In genomic region chr18:63159590-63159989, GRCh38 we compare ENCODE assay signal across 12 cellular contexts.
DNase-seq lines count a peak whose midpoint lies in the region; ATAC-seq and TF ChIP-seq lines count a peak whose summit lies in the region.
"Had no signal": no experiment of that assay in that cellular context is flagged by ENCODE, and none has a peak within 500 bp of the region (broad histone marks: within the 10 kb centered on the region; RNA-seq: fewer than 3 reads in every experiment).

No MANE protein-coding gene starts in this region.

- H3K9me3 Mint-ChIP-seq in activated T-cell treated with anti-CD3 and anti-CD28 coated beads, Interleukin-2, amount 50 U/mL, for 72 hours = no peaks in the 10 kb centered on the region
- H3K9me3 Mint-ChIP-seq in natural killer cell (peaks cover 0 to 2% of the 10 kb centered on the region in 2 donors), neural progenitor cell (no peaks in the 10 kb centered on the region)

- TF ChIP-seq CTCF in DND-41 (IDR thresholded peaks at IDR 0.05; ENCODE audit: borderline replicate concordance, extremely low read depth, low read length, poor library complexity, severe bottlenecking) (no peak), natural killer cell (IDR thresholded peaks at IDR 0.05) (no peak), neural progenitor cell (IDR thresholded peaks at IDR 0.05) (no peak)

- intact Hi-C loops in natural killer cell (cut with micrococcal nuclease) = no loop called here

- H3K27me3 ChIP-seq in DND-41 (ENCODE audit: insufficient read depth, low read length, poor library complexity) (no peaks in the 10 kb centered on the region), neural progenitor cell (no peaks in the 10 kb centered on the region)
- H3K27me3 ChIP-seq: neutrophil had no signal

- H2AFZ ChIP-seq in DND-41 (ENCODE audit: low read depth, low read length) (no peak overlapping the region), neural progenitor cell (replicated peaks) (no peak overlapping the region)

- H3K4me2 ChIP-seq in DND-41 (ENCODE audit: insufficient read depth, low read length) (no peak overlapping the region), neural progenitor cell (no peak overlapping the region)

- H3K27me3 Mint-ChIP-seq in activated T-cell treated with anti-CD3 and anti-CD28 coated beads, Interleukin-2, amount 50 U/mL, for 72 hours (ENCODE audit: low read depth) = no peaks in the 10 kb centered on the region
- H3K27me3 Mint-ChIP-seq in natural killer cell (ENCODE audit: low read depth in 2 of 2) = no peaks in the 10 kb centered on the region
- peaks cover 5% of the 10 kb centered on the region for H3K27me3 Mint-ChIP-seq in neural progenitor cell (ENCODE audit: insufficient read depth, low read depth)

- H3K4me3 ChIP-seq in DND-41 (ENCODE audit: low read depth in 1 of 2, low read length in 2 of 2) = no peak overlapping the region
- H3K4me3 ChIP-seq in neural progenitor cell = no peak overlapping the region

- H3K36me3 ChIP-seq in DND-41 (ENCODE audit: insufficient read depth, low read length) = peaks cover 17% of the 10 kb centered on the region; the same call in 1 of the 2 replicates
- no peaks in the 10 kb centered on the region for H3K36me3 ChIP-seq in neural progenitor cell
- H3K36me3 ChIP-seq: neutrophil had no signal

- peak overlapping the region; percentile 70 to 96 for H3K4me3 Mint-ChIP-seq in activated T-cell treated with anti-CD3 and anti-CD28 coated beads, Interleukin-2, amount 50 U/mL, for 72 hours
- no peak overlapping the region for H3K4me3 Mint-ChIP-seq in natural killer cell
- no peak overlapping the region for H3K4me3 Mint-ChIP-seq in neural progenitor cell

- peak overlapping the region; percentile 98 for H3K27ac Mint-ChIP-seq in activated T-cell treated with anti-CD3 and anti-CD28 coated beads, Interleukin-2, amount 50 U/mL, for 72 hours
- H3K27ac Mint-ChIP-seq in natural killer cell (peak overlapping the region; percentile 93 to 96), neural progenitor cell (no peak overlapping the region)

- H3K9ac ChIP-seq in DND-41 (ENCODE audit: low read depth, low read length) (no peak overlapping the region), neural progenitor cell (no peak overlapping the region)

- H3K27ac ChIP-seq in DND-41 (ENCODE audit: low read length) (peak overlapping the region; percentile 42), neural progenitor cell (no peak overlapping the region)
- H3K27ac ChIP-seq: neutrophil had no signal

- no peak for DNase-seq in DND-41
- DNase-seq in activated T-cell treated with anti-CD3 and anti-CD28 coated beads, Interleukin-2, amount 50 U/mL, for 72 hours = peak; percentile 70 to 75
- DNase-seq in natural killer cell = no peak
- no peak for DNase-seq in NCI-H2196 treated with DMSO at 0.1 percent for 48 hours (lab: John Stamatoyannopoulos, UW; ENCODE audit: unreplicated experiment)
- no peak for DNase-seq in neural progenitor cell (ENCODE audit: low spot score)
- no peak for DNase-seq in NCI-H82 treated with DMSO at 0.1 percent for 48 hours (lab: John Stamatoyannopoulos, UW; ENCODE audit: unreplicated experiment)
- DNase-seq: COR-L47, Kasumi-1, NCI-H2227 treated with DMSO at 0.1 percent for 48 hours had no signal

- peaks cover 100% of the 10 kb centered on the region for H3K4me1 Mint-ChIP-seq in activated T-cell treated with anti-CD3 and anti-CD28 coated beads, Interleukin-2, amount 50 U/mL, for 72 hours (ENCODE audit: low read depth)
- H3K4me1 Mint-ChIP-seq in natural killer cell (peaks cover 77 to 81% of the 10 kb centered on the region in 2 donors), neural progenitor cell (peaks cover 35% of the 10 kb centered on the region)

- no peaks in the 10 kb centered on the region for H3K9me3 ChIP-seq in DND-41 (ENCODE audit: insufficient read depth, low read length, severe bottlenecking)
- H3K9me3 ChIP-seq in neural progenitor cell (ENCODE audit: low read depth) = no peaks in the 10 kb centered on the region
- H3K9me3 ChIP-seq: neutrophil had no signal

- H3K4me1 ChIP-seq in DND-41 (ENCODE audit: insufficient read depth, low read length) (peaks cover 32% of the 10 kb centered on the region), neural progenitor cell (no peaks in the 10 kb centered on the region)

- no peaks in the 10 kb centered on the region for H3F3A ChIP-seq in neural progenitor cell (ENCODE audit: low read depth)

- H3K79me2 ChIP-seq in DND-41 (ENCODE audit: insufficient read depth, low read length) (peaks cover 98% of the 10 kb centered on the region), neural progenitor cell (ENCODE audit: low read depth) (no peaks in the 10 kb centered on the region)

- no peak for ATAC-seq in DND-41 (ENCODE audit: insufficient read depth, low read depth)
- peak; percentile 6 for ATAC-seq in GM21619 (IDR thresholded peaks at IDR 0.05; ENCODE audit: unreplicated experiment)
- peak in 1 of 2 donors; percentile 3 for ATAC-seq in activated T-cell treated with anti-CD3 and anti-CD28 coated beads, Interleukin-2, amount 50 U/mL, for 72 hours (replicated peaks in 1 of 2)
- no peak for ATAC-seq in natural killer cell
- ATAC-seq in HG03520 (IDR thresholded peaks at IDR 0.05; ENCODE audit: unreplicated experiment) = no peak

- peaks cover 4 to 22% of the 10 kb centered on the region in 2 donors for H3K36me3 Mint-ChIP-seq in activated T-cell treated with anti-CD3 and anti-CD28 coated beads, Interleukin-2, amount 50 U/mL, for 72 hours (ENCODE audit: insufficient read depth in 2 of 2)
- H3K36me3 Mint-ChIP-seq in natural killer cell = no peaks in the 10 kb centered on the region
- H3K36me3 Mint-ChIP-seq in neural progenitor cell = no peaks in the 10 kb centered on the region

- peaks cover 28% of the 10 kb centered on the region for H4K20me1 ChIP-seq in DND-41 (ENCODE audit: insufficient read depth, low read length)
- no peaks in the 10 kb centered on the region for H4K20me1 ChIP-seq in neural progenitor cell (ENCODE audit: low read depth)

Comparison
In these comparisons a context has a peak if more than half of its experiments do, and no peak if none do; other contexts are left out.
1. DNase-seq: peak in activated T-cell treated with anti-CD3 and anti-CD28 coated beads, Interleukin-2, amount 50 U/mL, for 72 hours (2 of 2); none in DND-41 (single experiment), natural killer cell (single experiment), NCI-H2196 treated with DMSO at 0.1 percent for 48 hours (single experiment), neural progenitor cell (single experiment) and NCI-H82 treated with DMSO at 0.1 percent for 48 hours (single experiment).
2. H3K4me3 Mint-ChIP-seq: peak in activated T-cell treated with anti-CD3 and anti-CD28 coated beads, Interleukin-2, amount 50 U/mL, for 72 hours (2 of 2); none in natural killer cell (single experiment) and neural progenitor cell (single experiment).